29 cellular contexts compared by ENCODE assay signal in genomic region chr6:162478191-162478642, GRCh38.
DNase-seq lines count a peak whose midpoint lies in the region; ATAC-seq, FAIRE-seq and TF ChIP-seq lines count a peak whose summit lies in the region.
"Had no signal": no experiment of that assay in that cellular context is flagged by ENCODE, and none has a peak within 500 bp of the region (broad histone marks: within the 10 kb centered on the region; RNA-seq: fewer than 3 reads in every experiment).

No MANE protein-coding gene starts in this region.

- H3K4me2 ChIP-seq in BLaER1 = peak overlapping the region; percentile 61

- FAIRE-seq in kidney (lab: Jason Lieb, UNC) = no peak
- FAIRE-seq: GM12892, pancreas had no signal

- no peaks in the 10 kb centered on the region for H3K27me3 ChIP-seq in BLaER1
- H3K27me3 ChIP-seq: ascending aorta, gastroesophageal sphincter, pancreas, sigmoid colon, tibial artery had no signal

- no peaks in the 10 kb centered on the region for H4K20me1 ChIP-seq in BLaER1

- H3K4me3 ChIP-seq in BLaER1 (no peak overlapping the region), kidney (ENCODE audit: low read length in 2 of 2) (peak overlapping the region; percentile 2 to 13)
- H3K4me3 ChIP-seq: ascending aorta, gastroesophageal sphincter, GM23248, lung, mucosa of descending colon, pancreas, sigmoid colon, tibial artery had no signal

- H3K27me3 Mint-ChIP-seq in activated CD4-positive, alpha-beta T cell treated with anti-CD3 and anti-CD28 coated beads for 36 hours = no peaks in the 10 kb centered on the region
- H3K27me3 Mint-ChIP-seq in endothelial cell (ENCODE audit: unreplicated experiment) = no peaks in the 10 kb centered on the region
- H3K27me3 Mint-ChIP-seq: activated CD4-positive, alpha-beta memory T cell treated with anti-CD3 and anti-CD28 coated beads for 36 hours; activated naive CD8-positive, alpha-beta T cell; dendritic cell treated with granulocyte-macrophage colony-stimulating factor and Interleukin-4, amounts not matched to agents 40 ng/mL and 50 ng/mL, for 4 days had no signal

- ATAC-seq in GM18498 (IDR thresholded peaks at IDR 0.05; ENCODE audit: unreplicated experiment) = peak; percentile 62
- no peak for ATAC-seq in activated CD4-positive, alpha-beta T cell treated with anti-CD3 and anti-CD28 coated beads for 36 hours
- ATAC-seq in HG03139 (IDR thresholded peaks at IDR 0.05; ENCODE audit: unreplicated experiment) = no peak
- ATAC-seq: gastroesophageal sphincter; mucosa of descending colon; pancreas; stimulated activated naive CD8-positive, alpha-beta T cell treated with anti-CD3 and anti-CD28 coated beads, Interleukin-15, Interleukin-2, amounts not matched to agents 100 U/mL and 50 U/mL, for 24 hours had no signal

- H3K9ac ChIP-seq in BLaER1 (no peak overlapping the region), kidney (ENCODE audit: low read length in 2 of 2) (no peak overlapping the region)
- H3K9ac ChIP-seq: GM23248 had no signal

- H3K27ac ChIP-seq in BLaER1 = no peak overlapping the region
- peak overlapping the region; percentile 26 to 32 for H3K27ac ChIP-seq in kidney (ENCODE audit: low read depth in 2 of 2, low read length in 2 of 2)
- H3K27ac ChIP-seq: ascending aorta, gastroesophageal sphincter, GM23248, pancreas, sigmoid colon, tibial artery had no signal

- peaks cover 4% of the 10 kb centered on the region for H3K9me3 Mint-ChIP-seq in activated CD4-positive, alpha-beta T cell treated with anti-CD3 and anti-CD28 coated beads for 36 hours (ENCODE audit: low read depth)
- H3K9me3 Mint-ChIP-seq in endothelial cell (ENCODE audit: unreplicated experiment) = no peaks in the 10 kb centered on the region
- H3K9me3 Mint-ChIP-seq: activated T-helper 2 cell treated with anti-CD3 and anti-CD28 coated beads, Interferon-gamma antibody, Interleukin-2, Interleukin-4, amounts not matched to agents 10 μg/mL and 5 μg/mL and 100 μg/mL, durations not matched to agents 14 hours and 24 hours and 36 hours; nephron had no signal

- no peak overlapping the region for H3K27ac Mint-ChIP-seq in activated CD4-positive, alpha-beta T cell treated with anti-CD3 and anti-CD28 coated beads for 36 hours
- no peak overlapping the region for H3K27ac Mint-ChIP-seq in endothelial cell (ENCODE audit: unreplicated experiment)
- H3K27ac Mint-ChIP-seq: activated CD4-positive, alpha-beta memory T cell treated with anti-CD3 and anti-CD28 coated beads for 36 hours; activated naive CD8-positive, alpha-beta T cell; activated T-helper 2 cell treated with anti-CD3 and anti-CD28 coated beads, Interferon-gamma antibody, Interleukin-2, Interleukin-4, amounts not matched to agents 10 μg/mL and 5 μg/mL and 100 μg/mL, durations not matched to agents 14 hours and 24 hours and 36 hours; dendritic cell treated with granulocyte-macrophage colony-stimulating factor and Interleukin-4, amounts not matched to agents 40 ng/mL and 50 ng/mL, for 4 days had no signal

- TF ChIP-seq CTCF in kidney (IDR thresholded peaks at IDR 0.05; ENCODE audit: borderline replicate concordance, extremely low read depth, insufficient read depth) (no peak), endothelial cell (IDR thresholded peaks at IDR 0.05; ENCODE audit: unreplicated experiment) (no peak)

- CTCF ChIA-PET in activated CD4-positive, alpha-beta T cell treated with anti-CD3 and anti-CD28 coated beads for 36 hours (lab: Charles Lee) = interaction anchor here (0.7 kb wide), 1 partner anchor 152 kb away, joined by 3 read pairs; no protein-coding TSS in a partner anchor

- POLR2A ChIA-PET in activated CD4-positive, alpha-beta T cell treated with anti-CD3 and anti-CD28 coated beads for 36 hours (lab: Charles Lee) = no interaction called here

- no peak overlapping the region for H3K4me3 Mint-ChIP-seq in activated CD4-positive, alpha-beta T cell treated with anti-CD3 and anti-CD28 coated beads for 36 hours
- no peak overlapping the region for H3K4me3 Mint-ChIP-seq in endothelial cell (ENCODE audit: unreplicated experiment)
- H3K4me3 Mint-ChIP-seq: activated CD4-positive, alpha-beta memory T cell treated with anti-CD3 and anti-CD28 coated beads for 36 hours; activated naive CD8-positive, alpha-beta T cell; dendritic cell treated with granulocyte-macrophage colony-stimulating factor and Interleukin-4, amounts not matched to agents 40 ng/mL and 50 ng/mL, for 4 days; nephron had no signal

- no peaks in the 10 kb centered on the region for H3K4me1 Mint-ChIP-seq in activated CD4-positive, alpha-beta T cell treated with anti-CD3 and anti-CD28 coated beads for 36 hours
- H3K4me1 Mint-ChIP-seq in endothelial cell (ENCODE audit: unreplicated experiment) = no peaks in the 10 kb centered on the region

- H3K9me3 ChIP-seq in BLaER1 (no peaks in the 10 kb centered on the region), kidney (ENCODE audit: control insufficient read depth in 1 of 2, low read length in 2 of 2) (no peaks in the 10 kb centered on the region)
- H3K9me3 ChIP-seq: ascending aorta, Caco-2, gastroesophageal sphincter, mucosa of descending colon, pancreas, sigmoid colon, tibial artery had no signal

- peak; percentile 92 for DNase-seq in NCI-H146 treated with DMSO at 0.1 percent for 48 hours (lab: John Stamatoyannopoulos, UW; ENCODE audit: unreplicated experiment)
- no peak for DNase-seq in kidney
- no peak for DNase-seq in activated CD4-positive, alpha-beta T cell treated with anti-CD3 and anti-CD28 coated beads for 36 hours
- no peak for DNase-seq in NCI-H226
- DNase-seq in endothelial cell (ENCODE audit: low spot score) = no peak
- DNase-seq: activated CD4-positive, alpha-beta memory T cell treated with anti-CD3 and anti-CD28 coated beads for 36 hours; activated CD4-positive, CD25-positive, alpha-beta regulatory T cell; C1 segment of cervical spinal cord; Caco-2; central memory CD4-positive, alpha-beta T cell; GM23248; mucosa of descending colon; NCI-H1048; NCI-H1930; pancreas; sigmoid colon; stimulated activated naive CD8-positive, alpha-beta T cell treated with anti-CD3 and anti-CD28 coated beads, Interleukin-15, Interleukin-2, amounts not matched to agents 100 U/mL and 50 U/mL, for 24 hours; tibial artery had no signal

- peaks cover 4% of the 10 kb centered on the region for H3K36me3 Mint-ChIP-seq in activated CD4-positive, alpha-beta T cell treated with anti-CD3 and anti-CD28 coated beads for 36 hours (ENCODE audit: low read depth)
- no peaks in the 10 kb centered on the region for H3K36me3 Mint-ChIP-seq in endothelial cell (ENCODE audit: low read depth, unreplicated experiment)
- H3K36me3 Mint-ChIP-seq: activated CD4-positive, alpha-beta memory T cell treated with anti-CD3 and anti-CD28 coated beads for 36 hours had no signal

- H3K36me3 ChIP-seq in BLaER1 = no peaks in the 10 kb centered on the region
- no peaks in the 10 kb centered on the region for H3K36me3 ChIP-seq in kidney (ENCODE audit: control insufficient read depth in 1 of 2, insufficient read depth in 2 of 2, low read length in 2 of 2)
- H3K36me3 ChIP-seq: ascending aorta, gastroesophageal sphincter, pancreas, sigmoid colon, tibial artery had no signal

- peaks cover 22% of the 10 kb centered on the region for H3K4me1 ChIP-seq in BLaER1
- peaks cover 4 to 11% of the 10 kb centered on the region in 2 donors for H3K4me1 ChIP-seq in kidney (ENCODE audit: control insufficient read depth in 1 of 2, insufficient read depth in 1 of 2, low read depth in 1 of 2, low read length in 2 of 2)
- H3K4me1 ChIP-seq: ascending aorta, Caco-2, gastroesophageal sphincter, pancreas, sigmoid colon, tibial artery had no signal

- intact Hi-C loops in kidney (cut with DNase I) = no loop called here
- intact Hi-C loops in activated CD4-positive, alpha-beta T cell treated with anti-CD3 and anti-CD28 coated beads for 36 hours (cut with DNase I, micrococcal nuclease) = no loop called here
